ENCODE assay signal across 1 cellular context in genomic region chr14:24366664-24367505, GRCh38.
TF ChIP-seq lines count a peak whose summit lies in the region.

No MANE protein-coding gene starts in this region.

TF ChIP-seq in GM23338, 12 proteins besides CTCF, POLR2A, EP300 and RAD21 (continued from another document):
- TF ChIP-seq, protein P1, sequence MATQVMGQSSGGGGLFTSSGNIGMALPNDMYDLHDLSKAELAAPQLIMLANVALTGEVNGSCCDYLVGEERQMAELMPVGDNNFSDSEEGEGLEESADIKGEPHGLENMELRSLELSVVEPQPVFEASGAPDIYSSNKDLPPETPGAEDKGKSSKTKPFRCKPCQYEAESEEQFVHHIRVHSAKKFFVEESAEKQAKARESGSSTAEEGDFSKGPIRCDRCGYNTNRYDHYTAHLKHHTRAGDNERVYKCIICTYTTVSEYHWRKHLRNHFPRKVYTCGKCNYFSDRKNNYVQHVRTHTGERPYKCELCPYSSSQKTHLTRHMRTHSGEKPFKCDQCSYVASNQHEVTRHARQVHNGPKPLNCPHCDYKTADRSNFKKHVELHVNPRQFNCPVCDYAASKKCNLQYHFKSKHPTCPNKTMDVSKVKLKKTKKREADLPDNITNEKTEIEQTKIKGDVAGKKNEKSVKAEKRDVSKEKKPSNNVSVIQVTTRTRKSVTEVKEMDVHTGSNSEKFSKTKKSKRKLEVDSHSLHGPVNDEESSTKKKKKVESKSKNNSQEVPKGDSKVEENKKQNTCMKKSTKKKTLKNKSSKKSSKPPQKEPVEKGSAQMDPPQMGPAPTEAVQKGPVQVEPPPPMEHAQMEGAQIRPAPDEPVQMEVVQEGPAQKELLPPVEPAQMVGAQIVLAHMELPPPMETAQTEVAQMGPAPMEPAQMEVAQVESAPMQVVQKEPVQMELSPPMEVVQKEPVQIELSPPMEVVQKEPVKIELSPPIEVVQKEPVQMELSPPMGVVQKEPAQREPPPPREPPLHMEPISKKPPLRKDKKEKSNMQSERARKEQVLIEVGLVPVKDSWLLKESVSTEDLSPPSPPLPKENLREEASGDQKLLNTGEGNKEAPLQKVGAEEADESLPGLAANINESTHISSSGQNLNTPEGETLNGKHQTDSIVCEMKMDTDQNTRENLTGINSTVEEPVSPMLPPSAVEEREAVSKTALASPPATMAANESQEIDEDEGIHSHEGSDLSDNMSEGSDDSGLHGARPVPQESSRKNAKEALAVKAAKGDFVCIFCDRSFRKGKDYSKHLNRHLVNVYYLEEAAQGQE (IDR thresholded peaks at IDR 0.05; ENCODE audit: unreplicated experiment): no peak
